In the genomic region with DNA sequence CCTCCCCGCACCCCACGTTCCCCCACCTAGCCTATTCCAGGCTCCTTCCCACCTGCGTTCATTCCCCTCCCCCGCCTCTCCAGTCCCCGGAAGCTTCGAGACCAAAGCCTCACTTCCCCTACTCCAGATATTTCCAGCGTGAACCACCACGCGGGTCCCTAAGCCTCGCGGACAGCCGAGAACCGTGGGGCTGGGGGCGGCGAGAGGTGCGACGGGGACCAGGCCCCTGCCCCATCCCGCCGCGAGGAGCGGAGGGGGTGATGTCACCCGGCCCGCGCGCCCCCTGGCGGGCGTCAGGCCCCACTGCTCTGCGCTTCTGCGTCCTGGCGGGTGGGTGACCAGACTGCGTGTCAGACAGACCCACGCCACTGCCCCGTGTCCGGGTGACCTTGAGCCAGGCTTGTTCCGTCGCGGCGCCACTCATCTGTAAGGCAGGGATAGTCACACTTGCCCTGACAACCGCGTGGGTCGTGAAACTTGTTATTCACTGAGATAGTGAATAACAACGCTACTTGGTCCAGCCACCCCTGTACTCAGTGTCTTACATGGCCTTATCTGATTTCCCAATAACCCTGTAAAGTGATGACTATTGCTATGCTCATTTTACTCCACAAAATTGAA, we compare ENCODE assay signal across 1 cellular context.
TF ChIP-seq lines count a peak whose summit lies in the region.

No MANE protein-coding gene starts in this region.

TF ChIP-seq in K562, 482 proteins besides CTCF, POLR2A, EP300 and RAD21 (continued from another document and continues in another):
- no peak for TF ChIP-seq ZFP91 (CRISPR knock-in tag; IDR thresholded peaks at IDR 0.05)
- no peak for TF ChIP-seq SNAPC5 (CRISPR knock-in tag; IDR thresholded peaks at IDR 0.05)
- TF ChIP-seq ZNF23 (CRISPR knock-in tag; IDR thresholded peaks at IDR 0.05) = no peak
- TF ChIP-seq, protein P1, sequence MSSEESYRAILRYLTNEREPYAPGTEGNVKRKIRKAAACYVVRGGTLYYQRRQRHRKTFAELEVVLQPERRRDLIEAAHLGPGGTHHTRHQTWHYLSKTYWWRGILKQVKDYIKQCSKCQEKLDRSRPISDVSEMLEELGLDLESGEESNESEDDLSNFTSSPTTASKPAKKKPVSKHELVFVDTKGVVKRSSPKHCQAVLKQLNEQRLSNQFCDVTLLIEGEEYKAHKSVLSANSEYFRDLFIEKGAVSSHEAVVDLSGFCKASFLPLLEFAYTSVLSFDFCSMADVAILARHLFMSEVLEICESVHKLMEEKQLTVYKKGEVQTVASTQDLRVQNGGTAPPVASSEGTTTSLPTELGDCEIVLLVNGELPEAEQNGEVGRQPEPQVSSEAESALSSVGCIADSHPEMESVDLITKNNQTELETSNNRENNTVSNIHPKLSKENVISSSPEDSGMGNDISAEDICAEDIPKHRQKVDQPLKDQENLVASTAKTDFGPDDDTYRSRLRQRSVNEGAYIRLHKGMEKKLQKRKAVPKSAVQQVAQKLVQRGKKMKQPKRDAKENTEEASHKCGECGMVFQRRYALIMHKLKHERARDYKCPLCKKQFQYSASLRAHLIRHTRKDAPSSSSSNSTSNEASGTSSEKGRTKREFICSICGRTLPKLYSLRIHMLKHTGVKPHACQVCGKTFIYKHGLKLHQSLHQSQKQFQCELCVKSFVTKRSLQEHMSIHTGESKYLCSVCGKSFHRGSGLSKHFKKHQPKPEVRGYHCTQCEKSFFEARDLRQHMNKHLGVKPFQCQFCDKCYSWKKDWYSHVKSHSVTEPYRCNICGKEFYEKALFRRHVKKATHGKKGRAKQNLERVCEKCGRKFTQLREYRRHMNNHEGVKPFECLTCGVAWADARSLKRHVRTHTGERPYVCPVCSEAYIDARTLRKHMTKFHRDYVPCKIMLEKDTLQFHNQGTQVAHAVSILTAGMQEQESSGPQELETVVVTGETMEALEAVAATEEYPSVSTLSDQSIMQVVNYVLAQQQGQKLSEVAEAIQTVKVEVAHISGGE (CRISPR knock-in tag; IDR thresholded peaks at IDR 0.05) = no peak
- no peak for TF ChIP-seq HNRNPUL1 (IDR thresholded peaks at IDR 0.05; ENCODE audit: low read length)
- TF ChIP-seq MTF1 (CRISPR knock-in tag; IDR thresholded peaks at IDR 0.05; ENCODE audit: borderline replicate concordance) = no peak
- TF ChIP-seq RNF2 (IDR thresholded peaks at IDR 0.05) = peak; percentile 30; the same call in 1 of the 2 replicates
- TF ChIP-seq ARID1B (IDR thresholded peaks at IDR 0.05) = peak; percentile 70
- no peak for TF ChIP-seq ZNF444 (CRISPR knock-in tag; IDR thresholded peaks at IDR 0.05)
- TF ChIP-seq GATA2 (CRISPR knock-in tag; IDR thresholded peaks at IDR 0.05) = 0 out of 2 replicates have a peak, but pooled peaks have one; percentile 38
- TF ChIP-seq ZNF239 (CRISPR knock-in tag; IDR thresholded peaks at IDR 0.05) = no peak
- TF ChIP-seq, protein P2, sequence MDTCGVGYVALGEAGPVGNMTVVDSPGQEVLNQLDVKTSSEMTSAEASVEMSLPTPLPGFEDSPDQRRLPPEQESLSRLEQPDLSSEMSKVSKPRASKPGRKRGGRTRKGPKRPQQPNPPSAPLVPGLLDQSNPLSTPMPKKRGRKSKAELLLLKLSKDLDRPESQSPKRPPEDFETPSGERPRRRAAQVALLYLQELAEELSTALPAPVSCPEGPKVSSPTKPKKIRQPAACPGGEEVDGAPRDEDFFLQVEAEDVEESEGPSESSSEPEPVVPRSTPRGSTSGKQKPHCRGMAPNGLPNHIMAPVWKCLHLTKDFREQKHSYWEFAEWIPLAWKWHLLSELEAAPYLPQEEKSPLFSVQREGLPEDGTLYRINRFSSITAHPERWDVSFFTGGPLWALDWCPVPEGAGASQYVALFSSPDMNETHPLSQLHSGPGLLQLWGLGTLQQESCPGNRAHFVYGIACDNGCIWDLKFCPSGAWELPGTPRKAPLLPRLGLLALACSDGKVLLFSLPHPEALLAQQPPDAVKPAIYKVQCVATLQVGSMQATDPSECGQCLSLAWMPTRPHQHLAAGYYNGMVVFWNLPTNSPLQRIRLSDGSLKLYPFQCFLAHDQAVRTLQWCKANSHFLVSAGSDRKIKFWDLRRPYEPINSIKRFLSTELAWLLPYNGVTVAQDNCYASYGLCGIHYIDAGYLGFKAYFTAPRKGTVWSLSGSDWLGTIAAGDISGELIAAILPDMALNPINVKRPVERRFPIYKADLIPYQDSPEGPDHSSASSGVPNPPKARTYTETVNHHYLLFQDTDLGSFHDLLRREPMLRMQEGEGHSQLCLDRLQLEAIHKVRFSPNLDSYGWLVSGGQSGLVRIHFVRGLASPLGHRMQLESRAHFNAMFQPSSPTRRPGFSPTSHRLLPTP (IDR thresholded peaks at IDR 0.05; ENCODE audit: borderline replicate concordance, extremely low read depth, insufficient read length) = no peak
- TF ChIP-seq PML (IDR thresholded peaks at IDR 0.05; ENCODE audit: low read length) = no peak; the same call in 1 of the 2 replicates
- TF ChIP-seq, protein P3, sequence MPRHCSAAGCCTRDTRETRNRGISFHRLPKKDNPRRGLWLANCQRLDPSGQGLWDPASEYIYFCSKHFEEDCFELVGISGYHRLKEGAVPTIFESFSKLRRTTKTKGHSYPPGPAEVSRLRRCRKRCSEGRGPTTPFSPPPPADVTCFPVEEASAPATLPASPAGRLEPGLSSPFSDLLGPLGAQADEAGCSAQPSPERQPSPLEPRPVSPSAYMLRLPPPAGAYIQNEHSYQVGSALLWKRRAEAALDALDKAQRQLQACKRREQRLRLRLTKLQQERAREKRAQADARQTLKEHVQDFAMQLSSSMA (CRISPR knock-in tag; IDR thresholded peaks at IDR 0.05) = peak; percentile 85
- TF ChIP-seq CAMTA2 (CRISPR knock-in tag; conservative IDR thresholded peaks at IDR 0.05) = no peak
- peak; percentile 28 for TF ChIP-seq TAF1 (IDR thresholded peaks at IDR 0.05; ENCODE audit: control insufficient read depth, extremely low read depth, insufficient read depth, low read length, severe bottlenecking)
- peak; percentile 61; the same call in 1 of the 2 replicates for TF ChIP-seq KLF13 (tag; IDR thresholded peaks at IDR 0.05; ENCODE audit: borderline replicate concordance, low read depth)
- no peak for TF ChIP-seq DMBX1 (CRISPR knock-in tag; IDR thresholded peaks at IDR 0.05; ENCODE audit: borderline replicate concordance)
- TF ChIP-seq NR2C2 (CRISPR knock-in tag; IDR thresholded peaks at IDR 0.05) = no peak
- TF ChIP-seq NR2C2 (tag; IDR thresholded peaks at IDR 0.05) = 0 out of 2 replicates have a peak, but pooled peaks have one; percentile 28
- TF ChIP-seq, protein P4, sequence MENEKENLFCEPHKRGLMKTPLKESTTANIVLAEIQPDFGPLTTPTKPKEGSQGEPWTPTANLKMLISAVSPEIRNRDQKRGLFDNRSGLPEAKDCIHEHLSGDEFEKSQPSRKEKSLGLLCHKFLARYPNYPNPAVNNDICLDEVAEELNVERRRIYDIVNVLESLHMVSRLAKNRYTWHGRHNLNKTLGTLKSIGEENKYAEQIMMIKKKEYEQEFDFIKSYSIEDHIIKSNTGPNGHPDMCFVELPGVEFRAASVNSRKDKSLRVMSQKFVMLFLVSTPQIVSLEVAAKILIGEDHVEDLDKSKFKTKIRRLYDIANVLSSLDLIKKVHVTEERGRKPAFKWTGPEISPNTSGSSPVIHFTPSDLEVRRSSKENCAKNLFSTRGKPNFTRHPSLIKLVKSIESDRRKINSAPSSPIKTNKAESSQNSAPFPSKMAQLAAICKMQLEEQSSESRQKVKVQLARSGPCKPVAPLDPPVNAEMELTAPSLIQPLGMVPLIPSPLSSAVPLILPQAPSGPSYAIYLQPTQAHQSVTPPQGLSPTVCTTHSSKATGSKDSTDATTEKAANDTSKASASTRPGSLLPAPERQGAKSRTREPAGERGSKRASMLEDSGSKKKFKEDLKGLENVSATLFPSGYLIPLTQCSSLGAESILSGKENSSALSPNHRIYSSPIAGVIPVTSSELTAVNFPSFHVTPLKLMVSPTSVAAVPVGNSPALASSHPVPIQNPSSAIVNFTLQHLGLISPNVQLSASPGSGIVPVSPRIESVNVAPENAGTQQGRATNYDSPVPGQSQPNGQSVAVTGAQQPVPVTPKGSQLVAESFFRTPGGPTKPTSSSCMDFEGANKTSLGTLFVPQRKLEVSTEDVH (IDR thresholded peaks at IDR 0.05; ENCODE audit: low read depth, partially characterized antibody) = peak; percentile 73
- TF ChIP-seq NELFE (IDR thresholded peaks at IDR 0.05; ENCODE audit: insufficient read depth, insufficient read length) = no peak
- no peak for TF ChIP-seq YBX1 (IDR thresholded peaks at IDR 0.05)
- TF ChIP-seq ZNF124 (CRISPR knock-in tag; IDR thresholded peaks at IDR 0.05) = no peak
- TF ChIP-seq RHOXF2B (CRISPR knock-in tag; conservative IDR thresholded peaks at IDR 0.05) = 0 out of 2 replicates have a peak, but pooled peaks have one; percentile 53
- TF ChIP-seq BRF2 (IDR thresholded peaks at IDR 0.05; ENCODE audit: borderline replicate concordance, insufficient read depth, insufficient read length) = no peak
- TF ChIP-seq ZBTB49 (CRISPR knock-in tag; IDR thresholded peaks at IDR 0.05; ENCODE audit: borderline replicate concordance) = peak; percentile 52; the same call in 1 of the 2 replicates
- no peak for TF ChIP-seq CBFA2T3 (IDR thresholded peaks at IDR 0.05)
- peak; percentile 99 for TF ChIP-seq ATF3 (IDR thresholded peaks at IDR 0.05)
- peak; percentile 100 for TF ChIP-seq ATF3 (CRISPR knock-in tag; conservative IDR thresholded peaks at IDR 0.05)
- TF ChIP-seq EWSR1 (IDR thresholded peaks at IDR 0.05; ENCODE audit: borderline replicate concordance, low read depth, partially characterized antibody) = no peak
- TF ChIP-seq FOXP1 (CRISPR knock-in tag; IDR thresholded peaks at IDR 0.05) = no peak
- 0 out of 2 replicates have a peak, but pooled peaks have one; percentile 18 for TF ChIP-seq CHAMP1 (IDR thresholded peaks at IDR 0.05)
- TF ChIP-seq BRD9 (IDR thresholded peaks at IDR 0.05; ENCODE audit: low read depth, partially characterized antibody) = peak; percentile 78
- no peak for TF ChIP-seq ZNF184 (CRISPR knock-in tag; IDR thresholded peaks at IDR 0.05)
- TF ChIP-seq ETV5 (CRISPR knock-in tag; IDR thresholded peaks at IDR 0.05; ENCODE audit: low read depth) = peak; percentile 78
- TF ChIP-seq TAF15 (IDR thresholded peaks at IDR 0.05; ENCODE audit: low read depth, low read length) = no peak
- no peak for TF ChIP-seq PCBP2 (IDR thresholded peaks at IDR 0.05; ENCODE audit: low read depth, low read length, poor library complexity, severe bottlenecking)
- TF ChIP-seq KAT8 (IDR thresholded peaks at IDR 0.05; ENCODE audit: low read depth) = no peak
- TF ChIP-seq SP1 (CRISPR knock-in tag; IDR thresholded peaks at IDR 0.05) = peak; percentile 83
- 0 out of 2 replicates have a peak, but pooled peaks have one; percentile 27 for TF ChIP-seq HDAC6 (IDR thresholded peaks at IDR 0.05; ENCODE audit: low read depth, low read length)
- TF ChIP-seq ARNT (IDR thresholded peaks at IDR 0.05) = no peak
